24 cellular contexts compared by ENCODE assay signal in the genomic region with DNA sequence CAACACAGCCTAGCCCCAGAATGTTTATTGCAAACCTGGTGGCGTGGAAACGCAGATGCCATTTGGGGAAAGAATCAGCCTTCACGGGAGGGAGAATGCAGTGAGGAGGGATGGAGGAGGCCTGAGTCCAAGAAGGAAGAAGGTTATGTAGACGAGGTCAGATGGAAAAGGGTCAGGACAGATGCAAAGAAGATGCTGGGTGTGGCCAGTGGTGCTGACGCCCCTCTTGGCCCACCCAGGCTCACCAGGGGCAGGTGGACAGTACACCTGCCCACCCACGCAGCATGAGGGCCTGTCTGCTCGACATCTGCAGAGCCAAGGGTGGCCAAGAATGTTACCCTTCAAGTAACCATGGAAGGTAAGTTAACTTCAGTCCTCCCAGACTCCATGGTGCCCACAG.
"Had no signal": no experiment of that assay in that cellular context is flagged by ENCODE, and none has a peak within 500 bp of the region (broad histone marks: within the 10 kb centered on the region; RNA-seq: fewer than 3 reads in every experiment).

No MANE protein-coding gene starts in this region.

- H3K4me3 ChIP-seq: esophagus squamous epithelium, gastroesophageal sphincter, lung, psoas muscle, right lobe of liver, spleen, tibial artery, upper lobe of left lung, vagina had no signal

- H3K4me1 Mint-ChIP-seq: stimulated activated memory B cell treated with anti-CD40 and anti-IgM and Interleukin-4, amounts not matched to agents 10 μg/mL and 1 μg/mL and 100 μg/mL, for 72 hours had no signal

- H3K4me3 Mint-ChIP-seq: naive thymus-derived CD4-positive, alpha-beta T cell; nephron progenitor cell; stimulated activated memory B cell treated with anti-CD40 and anti-IgM and Interleukin-4, amounts not matched to agents 10 μg/mL and 1 μg/mL and 100 μg/mL, for 72 hours; stimulated activated naive CD8-positive, alpha-beta T cell treated with anti-CD3 and anti-CD28 coated beads, Interleukin-15, Interleukin-2, amounts not matched to agents 100 ng/mL and 50 ng/mL, for 24 hours had no signal

- H3K9me3 Mint-ChIP-seq: nephron progenitor cell; stimulated activated memory B cell treated with anti-CD40 and anti-IgM and Interleukin-4, amounts not matched to agents 10 μg/mL and 1 μg/mL and 100 μg/mL, for 72 hours; stimulated activated naive CD8-positive, alpha-beta T cell treated with anti-CD3 and anti-CD28 coated beads, Interleukin-15, Interleukin-2, amounts not matched to agents 100 ng/mL and 50 ng/mL, for 24 hours had no signal

- H3K9me3 ChIP-seq: esophagus squamous epithelium, gastroesophageal sphincter, neutrophil, psoas muscle, right lobe of liver, spleen, tibial artery, upper lobe of left lung, vagina had no signal

- H3K27ac ChIP-seq: esophagus squamous epithelium, gastroesophageal sphincter, neutrophil, psoas muscle, right lobe of liver, spleen, upper lobe of left lung, vagina had no signal

- H3K27ac Mint-ChIP-seq: naive thymus-derived CD4-positive, alpha-beta T cell; nephron progenitor cell; stimulated activated memory B cell treated with anti-CD40 and anti-IgM and Interleukin-4, amounts not matched to agents 10 μg/mL and 1 μg/mL and 100 μg/mL, for 72 hours; stimulated activated naive CD8-positive, alpha-beta T cell treated with anti-CD3 and anti-CD28 coated beads, Interleukin-15, Interleukin-2, amounts not matched to agents 100 ng/mL and 50 ng/mL, for 24 hours had no signal

- H3K36me3 ChIP-seq: esophagus squamous epithelium, gastroesophageal sphincter, neutrophil, right lobe of liver, spleen, tibial artery, upper lobe of left lung, vagina had no signal

- H3K4me1 ChIP-seq: gastroesophageal sphincter, psoas muscle, right lobe of liver, spleen, upper lobe of left lung, vagina had no signal

- H3K27me3 ChIP-seq: gastroesophageal sphincter, right lobe of liver, tibial artery, vagina had no signal

- DNase-seq: effector memory CD4-positive, alpha-beta T cell; esophagus squamous epithelium; foreskin fibroblast; glutamatergic neuron; kidney; left cardiac atrium; left ventricle myocardium superior; naive thymus-derived CD4-positive, alpha-beta T cell; nephron progenitor cell; psoas muscle; retina; right lobe of liver; spleen; stimulated activated CD4-positive, alpha-beta T cell treated with anti-CD3 and anti-CD28 coated beads, Interleukin-15, amount 100 ng/mL, for 24 hours; stimulated activated CD4-positive, alpha-beta T cell treated with anti-CD3 and anti-CD28 coated beads, Interleukin-1b, Interleukin-23, amount 100 ng/mL, for 48 hours; stimulated activated CD4-positive, alpha-beta T cell treated with anti-CD3 and anti-CD28 coated beads, Interleukin-4, amount 100 ng/mL, for 24 hours had no signal

- ATAC-seq: gastroesophageal sphincter; left ventricle myocardium superior; naive thymus-derived CD4-positive, alpha-beta T cell; psoas muscle; right lobe of liver; stimulated activated memory B cell treated with anti-CD40 and anti-IgM and Interleukin-4, amounts not matched to agents 10 μg/mL and 1 μg/mL and 100 μg/mL, for 72 hours had no signal

- FAIRE-seq: kidney had no signal
